ENCODE assay signal across 23 cellular contexts in the genomic region with DNA sequence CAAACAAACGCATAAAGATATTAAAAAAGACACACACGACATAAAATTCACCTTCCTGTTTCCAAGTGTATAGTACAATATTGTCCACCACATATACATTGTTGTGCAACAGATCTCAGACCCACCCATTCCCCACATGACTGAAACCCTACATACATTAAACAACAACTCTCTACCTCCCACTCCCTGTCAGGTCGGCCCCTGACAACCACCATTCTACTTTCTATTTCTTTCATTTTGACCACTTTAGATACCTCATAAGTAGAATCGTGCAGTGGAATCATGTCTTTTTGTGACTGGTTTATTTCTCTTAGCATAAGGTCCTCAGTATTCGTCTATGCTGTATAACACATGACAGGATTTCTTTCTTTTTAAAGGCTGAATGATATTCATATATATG.
"Had no signal": no experiment of that assay in that cellular context is flagged by ENCODE, and none has a peak within 500 bp of the region (broad histone marks: within the 10 kb centered on the region; RNA-seq: fewer than 3 reads in every experiment).

No MANE protein-coding gene starts in this region.

- DNase-seq: dorsolateral prefrontal cortex; effector CD4-positive, alpha-beta T cell; foreskin fibroblast; gastrocnemius medialis; head of caudate nucleus; natural killer cell; occipital lobe; ovary; posterior cingulate gyrus; psoas muscle; right cardiac atrium; sigmoid colon; stimulated activated CD4-positive, alpha-beta T cell treated with anti-CD3 and anti-CD28 coated beads, Interleukin-2, amount 100 ng/mL, for 24 hours; stimulated activated CD4-positive, alpha-beta T cell treated with anti-CD3 and anti-CD28 coated beads, Interleukin-4, amount 100 ng/mL, for 24 hours; thyroid gland; trophoblast cell had no signal

- ATAC-seq: esophagus mucosa; gastrocnemius medialis; natural killer cell; psoas muscle; right cardiac atrium; stimulated activated memory B cell treated with anti-CD40 and anti-IgM and Interleukin-4, amounts not matched to agents 10 μg/mL and 1 μg/mL and 100 μg/mL, for 72 hours had no signal

- H3K4me3 ChIP-seq: dorsolateral prefrontal cortex, gastrocnemius medialis, lung, ovary, psoas muscle, sigmoid colon, thyroid gland, vagina had no signal

- H3K4me3 Mint-ChIP-seq: memory B cell; natural killer cell; stimulated activated memory B cell treated with anti-CD40 and anti-IgM and Interleukin-4, amounts not matched to agents 10 μg/mL and 1 μg/mL and 100 μg/mL, for 72 hours; stimulated activated naive CD8-positive, alpha-beta T cell treated with anti-CD3 and anti-CD28 coated beads, Interleukin-15, Interleukin-2, amounts not matched to agents 100 ng/mL and 50 ng/mL, for 24 hours had no signal

- H3K36me3 Mint-ChIP-seq: natural killer cell had no signal

- H3K27ac ChIP-seq: epithelial cell of prostate, gastrocnemius medialis, ovary, psoas muscle, sigmoid colon, thyroid gland, vagina had no signal

- H3K9me3 Mint-ChIP-seq: natural killer cell; stimulated activated naive CD8-positive, alpha-beta T cell treated with anti-CD3 and anti-CD28 coated beads, Interleukin-15, Interleukin-2, amounts not matched to agents 100 ng/mL and 50 ng/mL, for 24 hours had no signal

- H3K27ac Mint-ChIP-seq: memory B cell; natural killer cell; stimulated activated memory B cell treated with anti-CD40 and anti-IgM and Interleukin-4, amounts not matched to agents 10 μg/mL and 1 μg/mL and 100 μg/mL, for 72 hours; stimulated activated naive CD8-positive, alpha-beta T cell treated with anti-CD3 and anti-CD28 coated beads, Interleukin-15, Interleukin-2, amounts not matched to agents 100 ng/mL and 50 ng/mL, for 24 hours had no signal

- H3K27me3 Mint-ChIP-seq: memory B cell; stimulated activated memory B cell treated with anti-CD40 and anti-IgM and Interleukin-4, amounts not matched to agents 10 μg/mL and 1 μg/mL and 100 μg/mL, for 72 hours; stimulated activated naive CD8-positive, alpha-beta T cell treated with anti-CD3 and anti-CD28 coated beads, Interleukin-15, Interleukin-2, amounts not matched to agents 100 ng/mL and 50 ng/mL, for 24 hours had no signal
